Comparison of ENCODE assay signal across 8 cellular contexts in genomic region chr4:104642521-104642920, GRCh38.
"Had no signal": no experiment of that assay in that cellular context is flagged by ENCODE, and none has a peak within 500 bp of the region (broad histone marks: within the 10 kb centered on the region; RNA-seq: fewer than 3 reads in every experiment).

No MANE protein-coding gene starts in this region.

- H3K4me3 Mint-ChIP-seq: GM23338, H9 had no signal

- H3K4me3 ChIP-seq: GM23338, K562 had no signal

- H3K27ac Mint-ChIP-seq: GM23338, H9 had no signal

- DNase-seq: H9, HCEC 1CT, IMR-90 had no signal

- H2AFZ ChIP-seq: GM23338 had no signal

- FAIRE-seq: H1, H54, K562 had no signal

- H3K27ac ChIP-seq: HL-60 had no signal

- H3K4me2 ChIP-seq: GM23338 had no signal

- H3K9me3 Mint-ChIP-seq: GM23338, H9 had no signal

- ATAC-seq: GM23338, K562 had no signal

- H3K4me1 Mint-ChIP-seq: H9 had no signal
